3 cellular contexts compared by ENCODE assay signal in the genomic region with DNA sequence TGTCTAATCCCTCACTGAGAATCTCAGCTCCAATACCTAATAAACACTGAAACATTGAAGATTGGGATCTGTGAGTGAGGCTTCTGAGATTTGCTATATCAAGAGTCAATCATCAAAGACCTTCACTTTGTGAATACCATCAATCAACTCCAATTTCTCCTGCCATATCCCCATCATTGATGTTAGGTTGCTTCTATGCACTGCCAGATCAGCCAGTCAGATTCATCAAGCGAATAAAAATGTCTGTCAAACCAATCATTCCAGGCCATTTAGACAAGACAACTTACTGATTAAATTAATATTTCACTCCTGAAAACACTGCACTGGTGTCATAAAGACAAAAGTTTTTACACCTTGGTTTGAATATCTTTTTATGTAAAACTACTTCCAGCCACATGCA.
"Had no signal": no experiment of that assay in that cellular context is flagged by ENCODE, and none has a peak within 500 bp of the region (broad histone marks: within the 10 kb centered on the region; RNA-seq: fewer than 3 reads in every experiment).

No MANE protein-coding gene starts in this region.

- H3K4me3 ChIP-seq: GM12878 had no signal

- ATAC-seq: GM12878 had no signal

- DNase-seq: GDM1, GF-D8 had no signal
